15 cellular contexts compared by ENCODE assay signal in genomic region chr1:178487070-178487615, GRCh38. TPM values are rescaled to one million over a fixed set of nuclear protein-coding genes. Genes with fewer than 3 reads are reported as not detected.
A peak's percentile ranks its signal among the peaks of the same experiment; 100 is the strongest.
DNase-seq lines count a peak whose midpoint lies in the region; ATAC-seq and TF ChIP-seq lines count a peak whose summit lies in the region.
"Had no signal": no experiment of that assay in that cellular context is flagged by ENCODE, and none has a peak within 500 bp of the region (broad histone marks: within the 10 kb centered on the region; RNA-seq: fewer than 3 reads in every experiment).

No MANE protein-coding gene starts in this region.

- H3K9me3 ChIP-seq in spleen, result no peaks in the 10 kb centered on the region
- H3K9me3 ChIP-seq: uterus had no signal

- CTCF ChIA-PET in GM10248 (lab: Yijun Ruan, JAX), result interaction anchor here (1.1 to 1.7 kb wide), 3 partner anchors 9 to 14 kb away, joined by 4 to 6 read pairs (median 4); partner anchors contain the start of gene CLEC20A

- ATAC-seq in left lobe of liver (peak; percentile 22), HG02970 (IDR thresholded peaks at IDR 0.05; ENCODE audit: low FRiP score, unreplicated experiment) (no peak), GM21825 (IDR thresholded peaks at IDR 0.05; ENCODE audit: unreplicated experiment) (no peak)
- ATAC-seq: naive thymus-derived CD8-positive, alpha-beta T cell had no signal

- peak; percentile 6 for DNase-seq in GM10248 (ENCODE audit: extremely low spot score)
- no peak for DNase-seq in coronary artery (ENCODE audit: low spot score)
- no peak for DNase-seq in left lobe of liver (ENCODE audit: low spot score)
- no peak for DNase-seq in spleen
- DNase-seq in DMS153 (lab: John Stamatoyannopoulos, UW), result no peak
- DNase-seq in NOMO-1 (lab: John Stamatoyannopoulos, UW; ENCODE audit: unreplicated experiment in 2 of 2), result no peak
- DNase-seq: DND-41; foreskin melanocyte; GOT3; naive thymus-derived CD8-positive, alpha-beta T cell; uterus had no signal

- H3K36me3 ChIP-seq in spleen, result no peaks in the 10 kb centered on the region
- H3K36me3 ChIP-seq: uterus had no signal

- H3K27ac ChIP-seq in coronary artery, result no peak overlapping the region
- peak overlapping the region in 6 of 8 donors; percentile 27 to 63 (median 41) for H3K27ac ChIP-seq in spleen
- H3K27ac ChIP-seq: uterus had no signal

- POLR2A ChIA-PET in GM10248 (lab: Yijun Ruan, JAX), result no interaction called here

- H3K4me3 ChIP-seq in coronary artery (peak overlapping the region; percentile 62), spleen (peak overlapping the region in 5 of 8 donors; percentile 13 to 49 (median 27))
- H3K4me3 ChIP-seq: smooth muscle cell, uterus had no signal

- intact Hi-C loops in spleen (cut with DNase I; ENCODE audit: low total_unique reads), result no loop called here

- 51 to 80% (median 57%) methylated on average over 10 to 20 of the region's 20 CpGs for WGBS in spleen, 5 donors

- TF ChIP-seq CTCF in GM10248 (IDR thresholded peaks at IDR 0.05; ENCODE audit: control extremely low read depth, extremely low read depth, low read depth, missing control alignments), result no peak
- TF ChIP-seq CTCF in coronary artery (IDR thresholded peaks at IDR 0.05), result no peak
- TF ChIP-seq CTCF in spleen (IDR thresholded peaks at IDR 0.05 in 8 of 11, conservative IDR thresholded peaks at IDR 0.05 in 3 of 11), result no peak

- TF ChIP-seq POLR2A in spleen (IDR thresholded peaks at IDR 0.05), result no peak

- peaks cover 0 to 31% (median 17%) of the 10 kb centered on the region in 6 donors for H3K4me1 ChIP-seq in spleen
- H3K4me1 ChIP-seq: uterus had no signal

- peaks cover 0 to 20% (median 0%) of the 10 kb centered on the region in 7 donors for H3K27me3 ChIP-seq in spleen (replicated peaks in 1 of 7)
- H3K27me3 ChIP-seq: uterus had no signal

RNA-seq across cellular contexts. Expression of gene CLEC20A, which starts 9.6 kb away (rescaled TPM):
- not detected for total RNA-seq in left lobe of liver
- total RNA-seq in spleen, result 1 to 10 TPM in 4 of 7 donors, under 1 TPM in 1, not detected in 2; 0.57 to 2.2 (median 1.1) TPM
- polyA plus RNA-seq in spleen, result 1 to 10 TPM; 1.2 to 3.6 (median 1.4) TPM
- total RNA-seq: dermis microvascular lymphatic vessel endothelial cell, smooth muscle cell, uterus had no signal
- polyA plus RNA-seq: naive thymus-derived CD8-positive, alpha-beta T cell had no signal

RNA-seq across cellular contexts. Expression of gene TEX35, which starts 25.8 kb away (rescaled TPM):
- total RNA-seq in left lobe of liver (not detected), spleen (not detected)
- under 1 TPM; 0.09 to 0.20 (median 0.10) TPM for polyA plus RNA-seq in spleen
- total RNA-seq: dermis microvascular lymphatic vessel endothelial cell; naive thymus-derived CD8-positive, alpha-beta T cell; smooth muscle cell; uterus had no signal
- polyA plus RNA-seq: naive thymus-derived CD8-positive, alpha-beta T cell; smooth muscle cell had no signal

Comparison
In these comparisons a context has a peak if more than half of its experiments do, and no peak if none do; other contexts are left out.
1. H3K27ac ChIP-seq: peak in spleen (6 of 8); none in coronary artery (0 of 2).